9 cellular contexts compared by ENCODE assay signal in the genomic region with DNA sequence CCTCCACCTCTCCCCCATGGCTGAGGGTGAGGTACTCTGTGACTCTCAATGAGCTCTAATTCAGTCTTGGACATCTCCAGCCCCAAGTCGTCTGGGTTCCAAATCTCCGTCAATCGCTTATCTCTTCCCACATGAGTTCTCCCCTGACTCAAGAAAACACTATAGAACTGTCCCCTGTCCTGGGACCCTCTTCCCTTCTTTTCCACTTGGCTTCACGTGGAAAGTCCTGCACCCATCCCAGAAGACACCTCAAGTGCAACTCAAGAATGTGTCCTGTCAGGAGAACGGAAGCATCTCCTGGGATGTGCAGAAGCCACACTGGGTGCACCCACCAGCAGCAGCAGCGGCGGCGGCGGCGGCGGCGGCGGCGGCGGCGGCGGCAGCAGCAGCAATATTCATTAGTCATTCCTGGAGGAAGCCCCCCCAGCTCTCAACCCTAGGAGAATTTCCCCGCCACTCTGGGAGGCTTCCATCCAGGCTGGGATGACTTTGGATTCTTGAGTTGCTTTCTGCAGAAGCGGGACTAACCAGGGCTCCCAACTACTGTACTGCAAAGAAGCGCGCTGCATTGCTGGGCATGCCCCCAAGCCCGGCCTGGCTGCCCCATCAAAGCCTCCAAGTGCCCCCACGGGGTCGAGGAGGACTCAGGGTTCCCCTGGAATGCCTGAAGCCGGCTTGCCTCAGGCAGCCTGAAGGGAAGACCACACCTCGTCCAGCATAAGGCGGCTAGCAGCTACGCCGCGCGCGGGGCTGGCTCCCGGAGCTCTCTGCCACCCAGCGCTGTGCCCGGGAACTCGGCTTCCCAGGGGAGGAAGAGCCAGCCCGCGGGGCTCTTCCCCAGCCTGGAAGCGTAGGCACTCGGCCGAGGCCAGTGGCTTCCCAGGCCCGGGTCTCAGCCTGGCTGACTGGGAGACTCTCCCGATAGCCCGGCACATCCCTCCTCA. TPM values are rescaled to one million over a fixed set of nuclear protein-coding genes. Genes with fewer than 3 reads are reported as not detected.
DNase-seq lines count a peak whose midpoint lies in the region; ATAC-seq, FAIRE-seq and TF ChIP-seq lines count a peak whose summit lies in the region.
"Had no signal": no experiment of that assay in that cellular context is flagged by ENCODE, and none has a peak within 500 bp of the region (broad histone marks: within the 10 kb centered on the region; RNA-seq: fewer than 3 reads in every experiment).

No MANE protein-coding gene starts in this region.

- no peak for TF ChIP-seq CTCF in CD8-positive, alpha-beta T cell (IDR thresholded peaks at IDR 0.05)
- no peak for TF ChIP-seq CTCF in pancreas (IDR thresholded peaks at IDR 0.05)

- peaks cover 55% of the 10 kb centered on the region for H3K27me3 Mint-ChIP-seq in CD8-positive, alpha-beta T cell (ENCODE audit: low read depth)

- H3K4me3 Mint-ChIP-seq in CD8-positive, alpha-beta T cell = peak overlapping the region; percentile 29
- H3K4me3 Mint-ChIP-seq: activated naive CD4-positive, alpha-beta T cell treated with anti-CD3 and anti-CD28 coated beads for 36 hours had no signal

- POLR2A ChIA-PET in CD8-positive, alpha-beta T cell (lab: Charles Lee) = no interaction called here

- no peaks in the 10 kb centered on the region for H3K36me3 Mint-ChIP-seq in CD8-positive, alpha-beta T cell

- WGBS in pancreas, 2 donors = 3 to 4% methylated on average over 38 to 44 of the region's 44 CpGs

- FAIRE-seq in pancreas (lab: Jason Lieb, UNC) = no peak

- intact Hi-C loops in CD8-positive, alpha-beta T cell (cut with DNase I, micrococcal nuclease) = loop anchor here (5.0 kb wide), 2 partner anchors 322 to 327 kb away; no protein-coding TSS in a partner anchor
- intact Hi-C loops in Right ventricle myocardium superior (cut with DNase I) (loop anchor here (5.0 kb wide), 1 partner anchor 107 kb away; no protein-coding TSS in a partner anchor), pancreas (cut with DNase I) (loop anchor here in 1 of 3 donors (5.0 kb wide), 1 partner anchor 112 kb away; no protein-coding TSS in a partner anchor)

- no peak overlapping the region for H3K4me3 ChIP-seq in CD8-positive, alpha-beta T cell (ENCODE audit: low read depth, low read length)
- H3K4me3 ChIP-seq in NT2/D1 (ENCODE audit: insufficient read length, low read depth) (peak overlapping the region; percentile 49), pancreas (peak overlapping the region; percentile 4 to 47 (median 27))

- H3K27me3 ChIP-seq in CD8-positive, alpha-beta T cell (ENCODE audit: insufficient read depth, low read length) = peaks cover 23% of the 10 kb centered on the region
- H3K27me3 ChIP-seq in NT2/D1 (ENCODE audit: insufficient read depth, insufficient read length) = peaks cover 57% of the 10 kb centered on the region
- peaks cover 0 to 31% (median 5%) of the 10 kb centered on the region in 4 donors for H3K27me3 ChIP-seq in pancreas

- CTCF ChIA-PET in CD8-positive, alpha-beta T cell (lab: Charles Lee) = interaction anchor here (0.7 to 2.4 kb wide), 4 partner anchors 11 to 320 kb away, joined by 3 to 11 read pairs (median 6); no protein-coding TSS in a partner anchor

- H3K9me3 Mint-ChIP-seq in CD8-positive, alpha-beta T cell = no peaks in the 10 kb centered on the region
- H3K9me3 Mint-ChIP-seq: activated naive CD4-positive, alpha-beta T cell treated with anti-CD3 and anti-CD28 coated beads for 36 hours had no signal

- no peak overlapping the region for H3K27ac ChIP-seq in CD8-positive, alpha-beta T cell (ENCODE audit: low read depth, low read length)
- no peak overlapping the region for H3K27ac ChIP-seq in pancreas

- no peak for DNase-seq in CD8-positive, alpha-beta T cell
- DNase-seq in NT2/D1 (ENCODE audit: low read depth, low spot score) (no peak), Right ventricle myocardium superior (no peak), pancreas (peak in 2 of 6 donors; percentile 36 to 71), germinal center (ENCODE audit: low spot score) (no peak), NCI-H2029 treated with DMSO at 0.1 percent for 48 hours (lab: John Stamatoyannopoulos, UW) (no peak), A172 (ENCODE audit: low spot score) (no peak)
- DNase-seq: activated naive CD4-positive, alpha-beta T cell treated with anti-CD3 and anti-CD28 coated beads for 36 hours had no signal

- H3K4me1 Mint-ChIP-seq in CD8-positive, alpha-beta T cell (ENCODE audit: low read depth) = peaks cover 7% of the 10 kb centered on the region

- H3K9ac ChIP-seq in NT2/D1 (ENCODE audit: insufficient read length, low read depth) = peak overlapping the region; percentile 74

- H3K27ac Mint-ChIP-seq in CD8-positive, alpha-beta T cell = no peak overlapping the region
- H3K27ac Mint-ChIP-seq: activated naive CD4-positive, alpha-beta T cell treated with anti-CD3 and anti-CD28 coated beads for 36 hours had no signal

- no peaks in the 10 kb centered on the region for H3K9me3 ChIP-seq in CD8-positive, alpha-beta T cell (ENCODE audit: low read length)
- H3K9me3 ChIP-seq in NT2/D1 (ENCODE audit: insufficient read depth, low read length) = no peaks in the 10 kb centered on the region
- H3K9me3 ChIP-seq in pancreas = no peaks in the 10 kb centered on the region

- peaks cover 4% of the 10 kb centered on the region for H3K4me1 ChIP-seq in CD8-positive, alpha-beta T cell (ENCODE audit: insufficient read depth, low read length)
- H3K4me1 ChIP-seq in NT2/D1 (ENCODE audit: insufficient read depth, insufficient read length) (peaks cover 3% of the 10 kb centered on the region), pancreas (peaks cover 0 to 9% (median 9%) of the 10 kb centered on the region in 3 donors)

- no peaks in the 10 kb centered on the region for H3K36me3 ChIP-seq in CD8-positive, alpha-beta T cell (ENCODE audit: insufficient read depth, low read length)
- H3K36me3 ChIP-seq in NT2/D1 (ENCODE audit: insufficient read depth, insufficient read length, low read length) (no peaks in the 10 kb centered on the region), pancreas (no peaks in the 10 kb centered on the region)

- ATAC-seq in CD8-positive, alpha-beta T cell = no peak
- ATAC-seq in Right ventricle myocardium superior (ENCODE audit: poor library complexity) = peak; percentile 50
- ATAC-seq in pancreas = peak; percentile 40 to 46 (median 43)
- no peak for ATAC-seq in GM18502 (IDR thresholded peaks at IDR 0.05; ENCODE audit: poor library complexity, unreplicated experiment)

RNA-seq across cellular contexts. Expression of a gene that starts 1.0 kb away (rescaled TPM):
- total RNA-seq in CD8-positive, alpha-beta T cell = not detected
- total RNA-seq in Right ventricle myocardium superior (1.0 TPM), pancreas (1 to 10 TPM in 1 of 6 donors, under 1 TPM in 5; 0.24 to 1.3 (median 0.55) TPM)
- polyA plus RNA-seq in pancreas = 1 to 10 TPM; 1.1 to 1.2 TPM
- total RNA-seq in A172 (2014; rRNA removed; shearing (Covaris generic)) = not detected in 2 replicates
- total RNA-seq: activated naive CD4-positive, alpha-beta T cell treated with anti-CD3 and anti-CD28 coated beads for 36 hours had no signal

Comparison
In these comparisons a context has a peak if more than half of its experiments do, and no peak if none do; other contexts are left out.
1. ATAC-seq: peak in Right ventricle myocardium superior (single experiment) and pancreas (4 of 4); none in CD8-positive, alpha-beta T cell (single experiment) and GM18502 (single experiment).